22 cellular contexts compared by ENCODE assay signal in the genomic region with DNA sequence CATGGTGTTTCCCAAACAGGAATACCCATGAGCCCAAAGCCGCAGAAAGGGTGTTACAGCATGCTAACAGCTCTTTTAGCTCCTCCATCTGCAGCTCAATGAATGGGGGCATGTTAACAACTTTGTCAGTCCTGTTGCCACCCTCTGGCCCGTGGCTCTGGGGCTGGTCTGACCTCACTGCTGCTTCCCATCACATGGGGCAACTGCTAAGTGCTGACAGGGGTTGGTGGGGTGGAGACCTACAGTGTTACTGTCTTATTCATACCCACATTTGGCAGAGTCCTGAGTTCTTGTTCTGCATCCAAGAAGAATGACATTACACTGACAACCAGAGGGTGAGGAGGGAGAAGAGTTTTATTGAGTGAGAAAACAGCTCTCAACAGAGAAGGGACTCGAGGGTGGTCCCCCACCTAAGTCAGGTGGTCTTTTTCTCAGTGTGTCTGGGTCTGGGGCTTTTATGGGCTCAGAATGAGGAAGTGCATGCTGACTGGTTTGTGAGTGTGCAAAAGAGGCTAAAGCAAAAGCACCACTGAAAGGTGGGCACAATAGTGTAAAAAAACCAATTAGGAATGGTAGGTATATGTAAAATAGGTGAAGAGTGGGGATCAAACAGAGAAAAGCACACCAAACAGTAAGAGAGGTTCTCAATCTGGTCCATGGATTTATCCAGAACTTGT.
"Had no signal": no experiment of that assay in that cellular context is flagged by ENCODE, and none has a peak within 500 bp of the region (broad histone marks: within the 10 kb centered on the region; RNA-seq: fewer than 3 reads in every experiment).

No MANE protein-coding gene starts in this region.

- H3K9me3 ChIP-seq: colonic mucosa, left ventricle myocardium inferior, ovary, prostate gland, thyroid gland had no signal

- H3K4me2 ChIP-seq: hepatocyte had no signal

- DNase-seq: activated CD4-positive, alpha-beta T cell treated with anti-CD3 and anti-CD28 coated beads for 4 hours; activated CD4-positive, alpha-beta T cell treated with anti-CD3 and anti-CD28 coated beads, Interleukin-2, amount 50 U/mL, for 48 hours; activated CD4-positive, CD25-positive, alpha-beta regulatory T cell; activated naive CD4-positive, alpha-beta T cell treated with anti-CD3 and anti-CD28 coated beads for 36 hours; activated naive CD8-positive, alpha-beta T cell treated with anti-CD3 and anti-CD28 coated beads, Interleukin-2, amount 10 ng/mL, durations not matched to agents 7 days and 5 days; activated T-cell treated with anti-CD3 and anti-CD28 coated beads, Interleukin-2, amount 50 U/mL, for 48 hours; amniotic stem cell; colonic mucosa; foreskin melanocyte; immature natural killer cell; left ventricle myocardium inferior; naive thymus-derived CD8-positive, alpha-beta T cell; ovary; stimulated activated CD4-positive, alpha-beta T cell treated with anti-CD3 and anti-CD28 coated beads, Interleukin-4, amount 100 ng/mL, for 1 hour; stimulated activated naive CD4-positive, alpha-beta T cell treated with Interleukin-2 at 50 U/mL for 16 hours; substantia nigra; T-helper 1 cell; thyroid gland had no signal

- ATAC-seq: naive thymus-derived CD8-positive, alpha-beta T cell had no signal

- H3K4me3 ChIP-seq: breast epithelium, colonic mucosa, hepatocyte, left ventricle myocardium inferior, ovary, prostate gland, thyroid gland had no signal

- H3K36me3 ChIP-seq: breast epithelium, colonic mucosa, left ventricle myocardium inferior, ovary, prostate gland, thyroid gland had no signal

- H2AFZ ChIP-seq: hepatocyte had no signal

- H3K27ac ChIP-seq: breast epithelium, colonic mucosa, epithelial cell of prostate, hepatocyte, left ventricle myocardium inferior, ovary, prostate gland, thyroid gland had no signal

- H3K79me2 ChIP-seq: hepatocyte had no signal

- H3K4me1 ChIP-seq: breast epithelium, colonic mucosa, left ventricle myocardium inferior, prostate gland, thyroid gland had no signal

- H3K27me3 ChIP-seq: breast epithelium, colonic mucosa, hepatocyte, ovary, thyroid gland had no signal
